In the genomic region with DNA sequence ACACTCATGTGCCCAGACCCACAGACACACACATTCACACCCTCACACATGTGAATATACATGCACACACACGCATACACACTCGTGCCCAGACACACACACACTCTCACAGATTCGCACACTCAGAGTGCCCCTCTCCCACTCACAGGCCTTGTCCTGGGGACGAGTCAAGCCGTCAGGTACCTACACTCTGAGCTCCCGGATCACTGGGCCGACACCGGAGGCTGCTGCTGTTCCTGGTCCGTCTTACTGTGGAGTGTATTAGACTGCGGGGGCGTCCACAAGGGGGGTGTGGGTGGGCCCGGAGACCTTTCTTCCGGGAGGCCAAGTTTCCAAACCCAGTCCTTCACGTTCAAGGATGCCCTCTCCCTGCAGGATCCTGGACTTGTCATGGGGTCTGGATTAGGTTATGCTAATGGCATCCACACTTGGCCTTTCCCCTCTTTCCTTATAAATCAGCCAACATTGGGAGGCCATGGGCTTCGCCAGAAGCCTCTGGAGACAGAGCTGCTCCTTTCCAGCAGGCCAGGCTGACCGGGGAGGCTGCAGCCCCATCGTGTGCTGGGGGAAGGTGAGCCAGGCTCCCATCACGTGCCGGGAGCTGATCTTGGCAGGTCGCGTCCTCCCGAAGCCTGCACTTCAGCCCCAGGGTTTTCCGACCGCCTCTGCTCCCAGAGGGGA, we compare ENCODE assay signal across 8 cellular contexts.
A peak's percentile ranks its signal among the peaks of the same experiment; 100 is the strongest.
DNase-seq lines count a peak whose midpoint lies in the region; ATAC-seq and TF ChIP-seq lines count a peak whose summit lies in the region.
"Not testable (repeated sequence)": the region's sequence is repeated elsewhere in the genome, so short reads cannot be mapped to it uniquely, and the experiment has no call there.

No MANE protein-coding gene starts in this region.

- DNase-seq in EH (ENCODE audit: low read depth) (peak; percentile 58), fibroblast of lung (ENCODE audit: low read depth in 2 of 2) (peak; percentile 50 to 74)
- DNase-seq in left cardiac atrium; smooth muscle cell (lab: John Stamatoyannopoulos, UW; ENCODE audit: unreplicated experiment); aorta: not testable (repeated sequence)

- H3K4me1 Mint-ChIP-seq in T-helper 1 cell treated with Interleukin-12 subunit alpha and Interleukin-12 subunit beta and Interleukin-4 antibody, amounts not matched to agents 30 μg/mL and 1 μg/mL, for 36 hours (ENCODE audit: low read depth): not testable (repeated sequence)
- peaks cover 29% of the 10 kb centered on the region for H3K4me1 Mint-ChIP-seq in brain
- H3K4me1 Mint-ChIP-seq in nephron: peaks cover 29% of the 10 kb centered on the region

- H3K27ac ChIP-seq in fibroblast of lung (ENCODE audit: insufficient read depth, low read length) (peak overlapping the region; percentile 84), smooth muscle cell (ENCODE audit: low read depth) (peak overlapping the region; percentile 90)
- not testable (repeated sequence) for H3K27ac ChIP-seq in aorta (ENCODE audit: low read depth in 1 of 2, low read length in 2 of 2)

- peak overlapping the region in 3 of 4 experiments; percentile 25 to 51 (median 32) for H3K4me3 ChIP-seq in fibroblast of lung (replicated peaks in 1 of 4; ENCODE audit: control extremely low read depth in 1 of 4, insufficient read depth in 1 of 4, low read depth in 3 of 4, low read length in 4 of 4)
- not testable (repeated sequence) for H3K4me3 ChIP-seq in smooth muscle cell; aorta (ENCODE audit: low read length in 2 of 2)

- not testable (repeated sequence) for H2AFZ ChIP-seq in fibroblast of lung (ENCODE audit: low read length); smooth muscle cell (ENCODE audit: low read depth)

- H3K9ac ChIP-seq in fibroblast of lung (ENCODE audit: insufficient read depth, low read length): peak overlapping the region; percentile 55
- H3K9ac ChIP-seq in smooth muscle cell (ENCODE audit: low read depth): not testable (repeated sequence)

- H3K9me3 ChIP-seq in fibroblast of lung (ENCODE audit: control insufficient read depth, insufficient read depth, low read depth, low read length); smooth muscle cell (replicated peaks; ENCODE audit: low read depth); aorta (ENCODE audit: control insufficient read depth, low read length): not testable (repeated sequence)

- H3K27me3 ChIP-seq in fibroblast of lung (ENCODE audit: control insufficient read depth, insufficient read depth, low read length); smooth muscle cell (ENCODE audit: low read depth); aorta (ENCODE audit: control insufficient read depth in 1 of 2, insufficient read depth in 2 of 2, low read length in 1 of 2): not testable (repeated sequence)

- not testable (repeated sequence) for H3K36me3 ChIP-seq in fibroblast of lung (ENCODE audit: control insufficient read depth, insufficient read depth, low read length); smooth muscle cell (ENCODE audit: low read depth); aorta (ENCODE audit: control insufficient read depth in 1 of 2, insufficient read depth in 2 of 2, low read length in 1 of 2)

- peaks cover 11% of the 10 kb centered on the region for H3K36me3 Mint-ChIP-seq in T-helper 1 cell treated with Interleukin-12 subunit alpha and Interleukin-12 subunit beta and Interleukin-4 antibody, amounts not matched to agents 30 μg/mL and 1 μg/mL, for 36 hours (ENCODE audit: low read depth)
- not testable (repeated sequence) for H3K36me3 Mint-ChIP-seq in brain
- peaks cover 11% of the 10 kb centered on the region for H3K36me3 Mint-ChIP-seq in nephron (ENCODE audit: low read depth)

- H3K79me2 ChIP-seq in fibroblast of lung (ENCODE audit: control insufficient read depth, insufficient read depth, low read length); smooth muscle cell (ENCODE audit: low read depth): not testable (repeated sequence)

- not testable (repeated sequence) for TF ChIP-seq CTCF in brain (conservative IDR thresholded peaks at IDR 0.05); fibroblast of lung (conservative IDR thresholded peaks at IDR 0.05 in 1 of 2, IDR thresholded peaks at IDR 0.05 in 1 of 2; ENCODE audit: low read depth in 1 of 2, low read length in 2 of 2); nephron (IDR thresholded peaks at IDR 0.05; ENCODE audit: unreplicated experiment in 3 of 3); smooth muscle cell (IDR thresholded peaks at IDR 0.05; ENCODE audit: borderline replicate concordance, insufficient read depth, poor library complexity, severe bottlenecking)

- ATAC-seq in left cardiac atrium (peak; percentile 50 to 85), aorta (ENCODE audit: low FRiP score) (peak; percentile 64)

- H3K4me3 Mint-ChIP-seq in T-helper 1 cell treated with Interleukin-12 subunit alpha and Interleukin-12 subunit beta and Interleukin-4 antibody, amounts not matched to agents 30 μg/mL and 1 μg/mL, for 36 hours: not testable (repeated sequence)
- H3K4me3 Mint-ChIP-seq in brain (peak overlapping the region in 1 of 5 experiments; percentile 23), nephron (peak overlapping the region in 1 of 3 experiments; percentile 59)

- peaks cover 19% of the 10 kb centered on the region for H3K9me3 Mint-ChIP-seq in T-helper 1 cell treated with Interleukin-12 subunit alpha and Interleukin-12 subunit beta and Interleukin-4 antibody, amounts not matched to agents 30 μg/mL and 1 μg/mL, for 36 hours
- H3K9me3 Mint-ChIP-seq in brain (peaks cover 9 to 26% (median 20%) of the 10 kb centered on the region in 5 experiments), nephron (peaks cover 17% of the 10 kb centered on the region)

- peaks cover 18% of the 10 kb centered on the region for H3K4me1 ChIP-seq in fibroblast of lung (ENCODE audit: control insufficient read depth, extremely low read depth, insufficient read depth, low read length)
- not testable (repeated sequence) for H3K4me1 ChIP-seq in smooth muscle cell (ENCODE audit: low read depth); aorta (ENCODE audit: control insufficient read depth in 1 of 2, insufficient read depth in 2 of 2, low read length in 2 of 2)

- WGBS in smooth muscle cell (ENCODE audit: low lambda C conversion rate): 75% methylated on average over 24 of the region's 24 CpGs
- WGBS in aorta, 2 donors: 50 to 61% methylated on average over 23 to 24 of the region's 24 CpGs

- H3K4me2 ChIP-seq in fibroblast of lung (ENCODE audit: extremely low read depth, insufficient read depth, low read length) (peak overlapping the region; percentile 44), smooth muscle cell (peak overlapping the region; percentile 74)

- H3K27ac Mint-ChIP-seq in T-helper 1 cell treated with Interleukin-12 subunit alpha and Interleukin-12 subunit beta and Interleukin-4 antibody, amounts not matched to agents 30 μg/mL and 1 μg/mL, for 36 hours: peak overlapping the region; percentile 3
- H3K27ac Mint-ChIP-seq in brain (peak overlapping the region; percentile 20 to 92 (median 83)), nephron (peak overlapping the region; percentile 76 to 94 (median 92))

- H4K20me1 ChIP-seq in fibroblast of lung (ENCODE audit: control insufficient read depth, extremely low read depth, insufficient read depth, low read length); smooth muscle cell (ENCODE audit: low read depth): not testable (repeated sequence)

- H3F3A ChIP-seq in smooth muscle cell (ENCODE audit: low read depth): not testable (repeated sequence)

- intact Hi-C loops in left cardiac atrium (cut with DNase I): not testable (repeated sequence)
- intact Hi-C loops in aorta (cut with DNase I): loop anchor here in 1 of 2 donors (10.0 kb wide), 1 partner anchor 95 kb away; no protein-coding TSS in a partner anchor

- not testable (repeated sequence) for H3K27me3 Mint-ChIP-seq in T-helper 1 cell treated with Interleukin-12 subunit alpha and Interleukin-12 subunit beta and Interleukin-4 antibody, amounts not matched to agents 30 μg/mL and 1 μg/mL, for 36 hours (ENCODE audit: low read depth); nephron (ENCODE audit: low read depth)
- peaks cover 10% of the 10 kb centered on the region for H3K27me3 Mint-ChIP-seq in brain

Comparison
In these comparisons a context has a peak if more than half of its experiments do, and no peak if none do; other contexts are left out.
1. H3K27ac Mint-ChIP-seq: peak in every context shown above with its lines; median percentile 92 in nephron; 83 in brain; 3 in T-helper 1 cell treated with Interleukin-12 subunit alpha and Interleukin-12 subunit beta and Interleukin-4 antibody, amounts not matched to agents 30 μg/mL and 1 μg/mL, for 36 hours.